Comparison of ENCODE assay signal across 8 cellular contexts in the genomic region with DNA sequence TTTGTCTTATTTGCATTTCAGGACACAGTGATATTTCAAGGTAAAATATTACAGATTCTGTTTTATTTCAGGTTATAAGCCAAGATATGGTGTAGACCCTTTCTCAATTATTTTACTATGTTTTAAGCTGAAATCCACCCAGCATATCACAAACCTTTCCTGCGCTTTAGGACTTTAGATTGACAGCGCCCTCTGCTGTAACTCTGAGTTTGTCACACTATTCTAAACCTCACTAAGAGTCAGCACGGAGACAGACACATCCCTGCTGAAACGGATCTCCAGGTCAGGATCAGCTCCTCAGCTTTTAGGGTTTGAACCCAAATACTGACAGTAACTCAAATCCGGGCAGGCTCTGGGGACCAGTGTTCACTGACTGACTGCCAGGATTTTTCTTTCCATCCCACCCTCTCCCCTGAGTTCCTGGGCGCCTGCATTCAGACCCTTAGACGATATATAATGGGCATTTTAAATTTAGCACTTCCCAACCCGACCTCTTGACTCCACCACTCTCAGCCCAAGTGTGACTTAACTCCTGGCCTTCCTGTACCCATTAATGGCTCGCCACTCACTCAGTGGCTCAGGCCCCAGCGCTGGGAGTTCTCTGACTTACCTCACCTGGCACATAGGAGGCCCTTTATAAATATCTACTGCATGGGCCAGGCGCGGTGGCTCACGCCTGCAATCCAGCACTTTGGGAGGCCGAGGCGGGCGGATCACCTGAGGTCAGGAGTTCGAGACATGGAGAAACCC. TPM values are rescaled to one million over a fixed set of nuclear protein-coding genes. Genes with fewer than 3 reads are reported as not detected.
A peak's percentile ranks its signal among the peaks of the same experiment; 100 is the strongest.
DNase-seq lines count a peak whose midpoint lies in the region; ATAC-seq and TF ChIP-seq lines count a peak whose summit lies in the region.

No MANE protein-coding gene starts in this region.

- H3K4me1 Mint-ChIP-seq in neural progenitor cell, result no peaks in the 10 kb centered on the region

- peak; percentile 84 for TF ChIP-seq CTCF in neural progenitor cell (IDR thresholded peaks at IDR 0.05)

- no peaks in the 10 kb centered on the region for H3K9me3 ChIP-seq in neural progenitor cell (ENCODE audit: low read depth)

- H4K20me1 ChIP-seq in neural progenitor cell (ENCODE audit: low read depth), result no peaks in the 10 kb centered on the region

- no peak overlapping the region for H3K4me3 Mint-ChIP-seq in neural progenitor cell

- no peaks in the 10 kb centered on the region for H3F3A ChIP-seq in neural progenitor cell (ENCODE audit: low read depth)

- DNase-seq in NCI-H2107 treated with DMSO at 0.1 percent for 48 hours (lab: John Stamatoyannopoulos, UW; ENCODE audit: unreplicated experiment), result peak; percentile 22
- DNase-seq in NCI-H2107 (lab: John Stamatoyannopoulos, UW), result no peak
- peak; percentile 28 for DNase-seq in NCI-H128 (lab: John Stamatoyannopoulos, UW; ENCODE audit: unreplicated experiment)
- peak; percentile 12 for DNase-seq in T-helper 9 cell
- peak; percentile 50 for DNase-seq in fibroblast of gingiva (ENCODE audit: low read depth)
- peak; percentile 80 for DNase-seq in neural progenitor cell (ENCODE audit: low spot score)

- H3K9ac ChIP-seq in neural progenitor cell, result no peak overlapping the region

- H3K27me3 Mint-ChIP-seq in neural progenitor cell (ENCODE audit: insufficient read depth, low read depth), result peaks cover 7% of the 10 kb centered on the region

- H3K4me2 ChIP-seq in neural progenitor cell, result no peak overlapping the region

- H3K27ac ChIP-seq in neural progenitor cell, result no peak overlapping the region

- no peak overlapping the region for H3K27ac Mint-ChIP-seq in neural progenitor cell

- H3K27me3 ChIP-seq in neural progenitor cell, result peaks cover 33% of the 10 kb centered on the region

- H3K36me3 Mint-ChIP-seq in neural progenitor cell, result no peaks in the 10 kb centered on the region

- H3K36me3 ChIP-seq in neural progenitor cell, result no peaks in the 10 kb centered on the region

- no peaks in the 10 kb centered on the region for H3K79me2 ChIP-seq in neural progenitor cell (ENCODE audit: low read depth)

- ATAC-seq in GM21825 (IDR thresholded peaks at IDR 0.05; ENCODE audit: unreplicated experiment), result peak; percentile 58
- no peak for ATAC-seq in HG03097 (IDR thresholded peaks at IDR 0.05; ENCODE audit: low FRiP score, unreplicated experiment)

- no peaks in the 10 kb centered on the region for H3K4me1 ChIP-seq in neural progenitor cell

- no peak overlapping the region for H2AFZ ChIP-seq in neural progenitor cell (replicated peaks)

- no peak overlapping the region for H3K4me3 ChIP-seq in neural progenitor cell

- no peaks in the 10 kb centered on the region for H3K9me3 Mint-ChIP-seq in neural progenitor cell

RNA-seq across cellular contexts. Expression of a gene that starts 33.5 kb away (rescaled TPM):
- total RNA-seq in neural progenitor cell (ENCODE audit: low replicate concordance), result not detected in 2 replicates

RNA-seq across cellular contexts. Expression of a gene that starts 45.1 kb away (rescaled TPM):
- total RNA-seq in neural progenitor cell (ENCODE audit: low replicate concordance), result 2,155 and 3,685 TPM in 2 replicates
